In the genomic region with DNA sequence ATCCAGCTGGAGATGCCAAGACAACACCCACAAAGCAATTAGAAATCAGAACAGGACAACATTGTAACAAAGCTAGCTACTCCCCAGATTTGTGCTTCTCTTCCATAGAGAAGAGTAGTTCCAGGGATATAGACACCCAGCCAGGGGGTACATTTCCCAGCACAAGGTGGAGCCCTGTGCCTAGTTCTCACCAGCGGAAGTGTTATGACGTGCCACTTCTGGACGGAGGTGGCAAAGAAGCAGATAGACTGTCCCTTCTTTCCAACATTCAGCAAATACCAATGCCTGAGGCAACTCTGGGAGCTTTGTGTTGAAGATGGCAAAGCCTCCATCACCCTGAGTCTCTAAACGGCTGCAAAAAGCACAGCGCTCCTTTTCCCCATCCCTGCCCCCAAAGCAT, we compare ENCODE assay signal across 1 cellular context.
TF ChIP-seq lines count a peak whose summit lies in the region.

No MANE protein-coding gene starts in this region.

TF ChIP-seq in GM23338, 12 proteins besides CTCF, POLR2A, EP300 and RAD21 (continued from another document):
- TF ChIP-seq, protein P1, sequence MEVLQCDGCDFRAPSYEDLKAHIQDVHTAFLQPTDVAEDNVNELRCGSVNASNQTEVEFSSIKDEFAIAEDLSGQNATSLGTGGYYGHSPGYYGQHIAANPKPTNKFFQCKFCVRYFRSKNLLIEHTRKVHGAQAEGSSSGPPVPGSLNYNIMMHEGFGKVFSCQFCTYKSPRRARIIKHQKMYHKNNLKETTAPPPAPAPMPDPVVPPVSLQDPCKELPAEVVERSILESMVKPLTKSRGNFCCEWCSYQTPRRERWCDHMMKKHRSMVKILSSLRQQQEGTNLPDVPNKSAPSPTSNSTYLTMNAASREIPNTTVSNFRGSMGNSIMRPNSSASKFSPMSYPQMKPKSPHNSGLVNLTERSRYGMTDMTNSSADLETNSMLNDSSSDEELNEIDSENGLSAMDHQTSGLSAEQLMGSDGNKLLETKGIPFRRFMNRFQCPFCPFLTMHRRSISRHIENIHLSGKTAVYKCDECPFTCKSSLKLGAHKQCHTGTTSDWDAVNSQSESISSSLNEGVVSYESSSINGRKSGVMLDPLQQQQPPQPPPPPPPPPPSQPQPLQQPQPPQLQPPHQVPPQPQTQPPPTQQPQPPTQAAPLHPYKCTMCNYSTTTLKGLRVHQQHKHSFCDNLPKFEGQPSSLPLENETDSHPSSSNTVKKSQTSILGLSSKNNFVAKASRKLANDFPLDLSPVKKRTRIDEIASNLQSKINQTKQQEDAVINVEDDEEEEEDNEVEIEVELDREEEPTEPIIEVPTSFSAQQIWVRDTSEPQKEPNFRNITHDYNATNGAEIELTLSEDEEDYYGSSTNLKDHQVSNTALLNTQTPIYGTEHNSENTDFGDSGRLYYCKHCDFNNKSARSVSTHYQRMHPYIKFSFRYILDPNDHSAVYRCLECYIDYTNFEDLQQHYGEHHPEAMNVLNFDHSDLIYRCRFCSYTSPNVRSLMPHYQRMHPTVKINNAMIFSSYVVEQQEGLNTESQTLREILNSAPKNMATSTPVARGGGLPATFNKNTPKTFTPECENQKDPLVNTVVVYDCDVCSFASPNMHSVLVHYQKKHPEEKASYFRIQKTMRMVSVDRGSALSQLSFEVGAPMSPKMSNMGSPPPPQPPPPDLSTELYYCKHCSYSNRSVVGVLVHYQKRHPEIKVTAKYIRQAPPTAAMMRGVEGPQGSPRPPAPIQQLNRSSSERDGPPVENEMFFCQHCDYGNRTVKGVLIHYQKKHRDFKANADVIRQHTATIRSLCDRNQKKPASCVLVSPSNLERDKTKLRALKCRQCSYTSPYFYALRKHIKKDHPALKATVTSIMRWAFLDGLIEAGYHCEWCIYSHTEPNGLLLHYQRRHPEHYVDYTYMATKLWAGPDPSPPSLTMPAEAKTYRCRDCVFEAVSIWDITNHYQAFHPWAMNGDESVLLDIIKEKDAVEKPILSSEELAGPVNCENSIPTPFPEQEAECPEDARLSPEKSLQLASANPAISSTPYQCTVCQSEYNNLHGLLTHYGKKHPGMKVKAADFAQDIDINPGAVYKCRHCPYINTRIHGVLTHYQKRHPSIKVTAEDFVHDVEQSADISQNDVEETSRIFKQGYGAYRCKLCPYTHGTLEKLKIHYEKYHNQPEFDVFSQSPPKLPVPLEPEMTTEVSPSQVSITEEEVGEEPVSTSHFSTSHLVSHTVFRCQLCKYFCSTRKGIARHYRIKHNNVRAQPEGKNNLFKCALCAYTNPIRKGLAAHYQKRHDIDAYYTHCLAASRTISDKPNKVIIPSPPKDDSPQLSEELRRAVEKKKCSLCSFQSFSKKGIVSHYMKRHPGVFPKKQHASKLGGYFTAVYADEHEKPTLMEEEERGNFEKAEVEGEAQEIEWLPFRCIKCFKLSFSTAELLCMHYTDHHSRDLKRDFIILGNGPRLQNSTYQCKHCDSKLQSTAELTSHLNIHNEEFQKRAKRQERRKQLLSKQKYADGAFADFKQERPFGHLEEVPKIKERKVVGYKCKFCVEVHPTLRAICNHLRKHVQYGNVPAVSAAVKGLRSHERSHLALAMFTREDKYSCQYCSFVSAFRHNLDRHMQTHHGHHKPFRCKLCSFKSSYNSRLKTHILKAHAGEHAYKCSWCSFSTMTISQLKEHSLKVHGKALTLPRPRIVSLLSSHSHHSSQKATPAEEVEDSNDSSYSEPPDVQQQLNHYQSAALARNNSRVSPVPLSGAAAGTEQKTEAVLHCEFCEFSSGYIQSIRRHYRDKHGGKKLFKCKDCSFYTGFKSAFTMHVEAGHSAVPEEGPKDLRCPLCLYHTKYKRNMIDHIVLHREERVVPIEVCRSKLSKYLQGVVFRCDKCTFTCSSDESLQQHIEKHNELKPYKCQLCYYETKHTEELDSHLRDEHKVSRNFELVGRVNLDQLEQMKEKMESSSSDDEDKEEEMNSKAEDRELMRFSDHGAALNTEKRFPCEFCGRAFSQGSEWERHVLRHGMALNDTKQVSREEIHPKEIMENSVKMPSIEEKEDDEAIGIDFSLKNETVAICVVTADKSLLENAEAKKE (CRISPR knock-in tag; IDR thresholded peaks at IDR 0.05), result no peak
- TF ChIP-seq ZNF114 (CRISPR knock-in tag; IDR thresholded peaks at IDR 0.05), result no peak
